Comparison of ENCODE assay signal across 21 cellular contexts in genomic region chr12:26068503-26068902, GRCh38. TPM values are rescaled to one million over a fixed set of nuclear protein-coding genes. Genes with fewer than 3 reads are reported as not detected.
A peak's percentile ranks its signal among the peaks of the same experiment; 100 is the strongest.
DNase-seq lines count a peak whose midpoint lies in the region; ATAC-seq, FAIRE-seq and TF ChIP-seq lines count a peak whose summit lies in the region.
"Had no signal": no experiment of that assay in that cellular context is flagged by ENCODE, and none has a peak within 500 bp of the region (broad histone marks: within the 10 kb centered on the region; RNA-seq: fewer than 3 reads in every experiment).

No MANE protein-coding gene starts in this region.

- H4K8ac ChIP-seq in mesendoderm (ENCODE audit: low read depth, low read length), result no peak overlapping the region

- H3K36me3 ChIP-seq in GM23338 (ENCODE audit: insufficient read depth) (no peaks in the 10 kb centered on the region), HEK293 (ENCODE audit: control insufficient read depth in 2 of 2, insufficient read depth in 1 of 2, low read length in 2 of 2) (no peaks in the 10 kb centered on the region; a peak in 1 of 3 replicates), bronchial epithelial cell (ENCODE audit: control insufficient read depth, insufficient read depth, low read length) (no peaks in the 10 kb centered on the region), mesendoderm (ENCODE audit: control insufficient read depth, insufficient read depth, low read length) (no peaks in the 10 kb centered on the region), Karpas-422 (ENCODE audit: insufficient read depth, low read length) (no peaks in the 10 kb centered on the region)
- H3K36me3 ChIP-seq: BLaER1 treated with 17β-estradiol and CSF1 and Interleukin-3, amounts not matched to agents 10 nM and 100 nM had no signal

- H3K27ac ChIP-seq in GM23338 (ENCODE audit: low read depth) (peak overlapping the region; percentile 46; the same call in 1 of the 2 replicates), HEK293 (ENCODE audit: extremely low read depth, low read depth, low read length) (no peak overlapping the region), mesendoderm (ENCODE audit: low read depth, low read length) (no peak overlapping the region), Karpas-422 (ENCODE audit: low read length) (no peak overlapping the region)
- H3K27ac ChIP-seq: BLaER1 treated with 17β-estradiol and CSF1 and Interleukin-3, amounts not matched to agents 10 nM and 100 nM; GM23248 had no signal

- H2BK120ac ChIP-seq in mesendoderm (ENCODE audit: low read depth, low read length), result no peak overlapping the region

- H3K4me1 Mint-ChIP-seq in GM23338, result peaks cover 18% of the 10 kb centered on the region
- H3K4me1 Mint-ChIP-seq: B cell had no signal

- H4K5ac ChIP-seq in mesendoderm (ENCODE audit: low read length), result no peak overlapping the region

- no peaks in the 10 kb centered on the region for H3F3A ChIP-seq in GM23338 (replicated peaks; ENCODE audit: low read depth)

- H2BK5ac ChIP-seq in mesendoderm (ENCODE audit: low read length), result no peak overlapping the region

- H3K23ac ChIP-seq in mesendoderm (ENCODE audit: low read length), result no peak overlapping the region

- H3K9me3 ChIP-seq in HEK293 (ENCODE audit: control insufficient read depth, insufficient read depth, low read depth, low read length), result no peaks in the 10 kb centered on the region
- H3K9me3 ChIP-seq in Karpas-422 (ENCODE audit: low read length), result no peaks in the 10 kb centered on the region
- H3K9me3 ChIP-seq: BLaER1 treated with 17β-estradiol and CSF1 and Interleukin-3, amounts not matched to agents 10 nM and 100 nM had no signal

- POLR2A ChIA-PET in HEK293 (lab: Yijun Ruan, JAX), result no interaction called here

- H3K4ac ChIP-seq in mesendoderm (ENCODE audit: low read depth, low read length), result no peak overlapping the region

- H3K4me1 ChIP-seq in GM23338 (ENCODE audit: insufficient read depth), result peaks cover 14% of the 10 kb centered on the region
- no peaks in the 10 kb centered on the region for H3K4me1 ChIP-seq in HEK293 (ENCODE audit: control insufficient read depth, insufficient read depth, low read length)
- H3K4me1 ChIP-seq in mesendoderm (ENCODE audit: control insufficient read depth, low read depth, low read length), result peaks cover 3% of the 10 kb centered on the region
- H3K4me1 ChIP-seq in Karpas-422 (ENCODE audit: low read length), result no peaks in the 10 kb centered on the region
- H3K4me1 ChIP-seq: BLaER1 treated with 17β-estradiol and CSF1 and Interleukin-3, amounts not matched to agents 10 nM and 100 nM had no signal

- no peak overlapping the region for H2AK5ac ChIP-seq in mesendoderm (ENCODE audit: low read length)

- no peaks in the 10 kb centered on the region for H3K79me1 ChIP-seq in mesendoderm (ENCODE audit: low read length)

- 0 out of 2 replicates have a peak overlapping the region, but pooled peaks have one; percentile 11 for H3K27ac Mint-ChIP-seq in GM23338
- H3K27ac Mint-ChIP-seq: B cell; CD8-positive, alpha-beta T cell had no signal

- H3K18ac ChIP-seq in mesendoderm (ENCODE audit: low read length), result no peak overlapping the region

- no peak overlapping the region; the same call in 1 of the 2 replicates for H3K4me2 ChIP-seq in GM23338
- no peak overlapping the region for H3K4me2 ChIP-seq in mesendoderm (ENCODE audit: low read length)
- no peak overlapping the region for H3K4me2 ChIP-seq in Karpas-422 (ENCODE audit: low read depth, low read length, poor library complexity, severe bottlenecking)
- H3K4me2 ChIP-seq: BLaER1 treated with 17β-estradiol and CSF1 and Interleukin-3, amounts not matched to agents 10 nM and 100 nM had no signal

- no peak overlapping the region for H3K9ac ChIP-seq in mesendoderm (ENCODE audit: low read length)
- H3K9ac ChIP-seq in Karpas-422 (ENCODE audit: low read length), result no peak overlapping the region
- H3K9ac ChIP-seq: BLaER1 treated with 17β-estradiol and CSF1 and Interleukin-3, amounts not matched to agents 10 nM and 100 nM; GM23248 had no signal

- H2AFZ ChIP-seq in GM23338 (no peak overlapping the region), Karpas-422 (ENCODE audit: low read length) (no peak overlapping the region)
- H2AFZ ChIP-seq: GM23248 had no signal

- no peak overlapping the region for H3K4me3 Mint-ChIP-seq in GM23338
- H3K4me3 Mint-ChIP-seq: B cell; CD8-positive, alpha-beta T cell had no signal

- DNase-seq in GM23338 (ENCODE audit: low spot score) (peak; percentile 35), bronchial epithelial cell (ENCODE audit: low read depth) (no peak), mesendoderm (peak; percentile 19), Karpas-422 (no peak)
- DNase-seq: Calu3; CD8-positive, alpha-beta T cell; DMS 273 treated with DMSO at 0.1 percent for 48 hours; DMS53; DND-41; EL; GM23248; IMR-90 had no signal

- no CpG with 5 or more reads among the region's 4 CpGs for WGBS in mesendoderm (ENCODE audit: extremely low coverage, insufficient coverage, low lambda C conversion rate)

- H3K56ac ChIP-seq in mesendoderm (ENCODE audit: low read length), result no peak overlapping the region

- H3K36me3 Mint-ChIP-seq in GM23338 (ENCODE audit: low read depth), result no peaks in the 10 kb centered on the region
- H3K36me3 Mint-ChIP-seq: CD8-positive, alpha-beta T cell had no signal

- no peaks in the 10 kb centered on the region for H3K79me2 ChIP-seq in GM23338 (replicated peaks; ENCODE audit: insufficient read depth)
- no peaks in the 10 kb centered on the region for H3K79me2 ChIP-seq in mesendoderm (ENCODE audit: control insufficient read depth, insufficient read depth, low read length)
- H3K79me2 ChIP-seq in Karpas-422 (ENCODE audit: low read length), result no peaks in the 10 kb centered on the region

- no peak overlapping the region for H2BK15ac ChIP-seq in mesendoderm (replicated peaks; ENCODE audit: low read depth)

- H3K9me2 ChIP-seq in GM23338 (ENCODE audit: insufficient read depth) (no peaks in the 10 kb centered on the region), Karpas-422 (replicated peaks; ENCODE audit: insufficient read depth, low read length) (no peaks in the 10 kb centered on the region)

- TF ChIP-seq CTCF in GM23338 (conservative IDR thresholded peaks at IDR 0.05; ENCODE audit: low read depth in 2 of 2) (no peak), HEK293 (tag by site-specific recombination; IDR thresholded peaks at IDR 0.05) (no peak), bronchial epithelial cell (IDR thresholded peaks at IDR 0.05; ENCODE audit: insufficient read depth, low read length, severe bottlenecking) (no peak)

- H4K20me1 ChIP-seq in GM23338 (replicated peaks; ENCODE audit: insufficient read depth), result no peaks in the 10 kb centered on the region
- no peaks in the 10 kb centered on the region for H4K20me1 ChIP-seq in Karpas-422 (ENCODE audit: insufficient read depth, low read depth, low read length)
- H4K20me1 ChIP-seq: BLaER1 treated with 17β-estradiol and CSF1 and Interleukin-3, amounts not matched to agents 10 nM and 100 nM had no signal

- H3K9me3 Mint-ChIP-seq in GM23338, result no peaks in the 10 kb centered on the region
- H3K9me3 Mint-ChIP-seq: CD8-positive, alpha-beta T cell had no signal

- H3K4me3 ChIP-seq in GM23338, result no peak overlapping the region
- H3K4me3 ChIP-seq in HEK293 (ENCODE audit: low read depth, low read length), result no peak overlapping the region
- H3K4me3 ChIP-seq in bronchial epithelial cell (ENCODE audit: low read depth, low read length), result no peak overlapping the region
- H3K4me3 ChIP-seq in mesendoderm (ENCODE audit: low read length), result no peak overlapping the region
- H3K4me3 ChIP-seq in Karpas-422 (ENCODE audit: low read length), result no peak overlapping the region
- H3K4me3 ChIP-seq: BLaER1 treated with 17β-estradiol and CSF1 and Interleukin-3, amounts not matched to agents 10 nM and 100 nM; GM12878; GM23248; K562 had no signal

- peak; percentile 97 for FAIRE-seq in bronchial epithelial cell (lab: Jason Lieb, UNC)
- FAIRE-seq: GM12878, GM19239, H54, K562 had no signal

- ATAC-seq in GM23338 (peak; percentile 67), HG03097 (IDR thresholded peaks at IDR 0.05; ENCODE audit: low FRiP score, unreplicated experiment) (no peak)
- ATAC-seq: CD8-positive, alpha-beta T cell; GM12878; HCT116; K562 had no signal

- H3K27me3 ChIP-seq in GM23338 (ENCODE audit: insufficient read depth) (no peaks in the 10 kb centered on the region), bronchial epithelial cell (ENCODE audit: control insufficient read depth, insufficient read depth, low read length) (no peaks in the 10 kb centered on the region), mesendoderm (ENCODE audit: insufficient read depth, low read length, poor library complexity) (no peaks in the 10 kb centered on the region), Karpas-422 (ENCODE audit: low read length) (no peaks in the 10 kb centered on the region)
- H3K27me3 ChIP-seq: BLaER1 treated with 17β-estradiol and CSF1 and Interleukin-3, amounts not matched to agents 10 nM and 100 nM had no signal

- CTCF ChIA-PET in HEK293 (lab: Yijun Ruan, JAX), result interaction anchor here (0.6 to 1.2 kb wide), 3 partner anchors 9 to 416 kb away, joined by 3 to 4 read pairs (median 3); no protein-coding TSS in a partner anchor

- no peaks in the 10 kb centered on the region for H3K27me3 Mint-ChIP-seq in GM23338 (ENCODE audit: insufficient read depth, low read depth, poor library complexity)
- H3K27me3 Mint-ChIP-seq: B cell had no signal

TF ChIP-seq in GM23338, 12 proteins besides CTCF, POLR2A, EP300 and RAD21 (continues in another document):
- TF ChIP-seq EZH2phosphoT487 (IDR thresholded peaks at IDR 0.05; ENCODE audit: unreplicated experiment) (no peak), EZH2 (IDR thresholded peaks at IDR 0.05; ENCODE audit: low read depth, unreplicated experiment) (no peak), STAT1 (IDR thresholded peaks at IDR 0.05; ENCODE audit: unreplicated experiment) (no peak), NANOG (IDR thresholded peaks at IDR 0.05; ENCODE audit: borderline replicate concordance) (no peak), ZNF331 (CRISPR knock-in tag; IDR thresholded peaks at IDR 0.05; ENCODE audit: low read depth) (no peak), ZNF114 (CRISPR knock-in tag; IDR thresholded peaks at IDR 0.05) (no peak), POLR2AphosphoS5 (IDR thresholded peaks at IDR 0.05; ENCODE audit: low read depth) (no peak)

TF ChIP-seq in HEK293, 187 proteins besides CTCF, POLR2A, EP300 and RAD21 (continues in another document):
- TF ChIP-seq GLIS1 (tag by site-specific recombination; IDR thresholded peaks at IDR 0.05), result no peak

RNA-seq across cellular contexts. Expression of gene BHLHE41, which starts 56.3 kb away (rescaled TPM):
- 1.6 and 3.7 TPM in 2 replicates for total RNA-seq in GM23338 (2014; rRNA removed; shearing (Covaris generic))
- 2.9 and 3.3 TPM in 2 replicates for polyA plus RNA-seq in GM23338 (2016; fragmentation: Nextera tagmentation; extraction: Ambion mirVana)
- total RNA-seq in bronchial epithelial cell, result 2.1 TPM in 1 of 2 replicates, not detected in the other
- 0.08 TPM for polyA plus RNA-seq in mesendoderm (2013, experiment 1 of 2)
- polyA plus RNA-seq in mesendoderm (2013, experiment 2 of 2), result 0.13 TPM
- total RNA-seq in Karpas-422 (2014; rRNA removed; shearing (Covaris generic); ENCODE audit: low replicate concordance), result 1.6 and 2.2 TPM in 2 replicates
- total RNA-seq: CD8-positive, alpha-beta T cell; K562 had no signal
- polyA plus RNA-seq: K562 had no signal

Comparison
In these comparisons a context has a peak if more than half of its experiments do, and no peak if none do; other contexts are left out.
1. DNase-seq: peak in GM23338 (single experiment) and mesendoderm (single experiment); none in bronchial epithelial cell (single experiment) and Karpas-422 (single experiment).